In genomic region chr7:157139142-157140117, GRCh38 we compare ENCODE assay signal across 8 cellular contexts. TPM values are rescaled to one million over a fixed set of nuclear protein-coding genes. Genes with fewer than 3 reads are reported as not detected.
A peak's percentile ranks its signal among the peaks of the same experiment; 100 is the strongest.
DNase-seq lines count a peak whose midpoint lies in the region; TF ChIP-seq lines count a peak whose summit lies in the region.

No MANE protein-coding gene starts in this region.

- peaks cover 2% of the 10 kb centered on the region for H3K9me3 Mint-ChIP-seq in glutamatergic neuron (ENCODE audit: unreplicated experiment)

- H3K4me3 Mint-ChIP-seq in glutamatergic neuron (ENCODE audit: unreplicated experiment) = peak overlapping the region; percentile 88

- H3K27ac Mint-ChIP-seq in glutamatergic neuron (ENCODE audit: unreplicated experiment) = peak overlapping the region; percentile 48

- H3K36me3 Mint-ChIP-seq in glutamatergic neuron (ENCODE audit: unreplicated experiment) = peaks cover 8% of the 10 kb centered on the region

- no peaks in the 10 kb centered on the region for H3K27me3 Mint-ChIP-seq in glutamatergic neuron (ENCODE audit: unreplicated experiment)

- H3K4me1 Mint-ChIP-seq in glutamatergic neuron (ENCODE audit: low read depth, unreplicated experiment) = peaks cover 13% of the 10 kb centered on the region

- DNase-seq in HFF-Myc (ENCODE audit: extremely low read depth, low read depth) = no peak
- peak; percentile 27 for DNase-seq in NCI-H2227 treated with DMSO at 0.1 percent for 48 hours (lab: John Stamatoyannopoulos, UW)
- peak; percentile 62 for DNase-seq in activated gamma-delta T cell treated with Interleukin-2 at 50 U/mL for 16 hours
- peak; percentile 50 for DNase-seq in glutamatergic neuron
- DNase-seq in putamen (ENCODE audit: low spot score) = peak; percentile 12
- no peak for DNase-seq in NCI-H1092 treated with DMSO at 0.1 percent for 48 hours (lab: John Stamatoyannopoulos, UW)
- no peak for DNase-seq in KG1 (lab: John Stamatoyannopoulos, UW)

- TF ChIP-seq CTCF in GM12875 (IDR thresholded peaks at IDR 0.05; ENCODE audit: borderline replicate concordance, insufficient read depth, low read depth, low read length) = no peak
- no peak for TF ChIP-seq CTCF in HFF-Myc (IDR thresholded peaks at IDR 0.05; ENCODE audit: low read depth, low read length, missing control alignments)
- no peak for TF ChIP-seq CTCF in glutamatergic neuron (IDR thresholded peaks at IDR 0.05; ENCODE audit: partially characterized antibody, unreplicated experiment)

- H3K4me3 ChIP-seq in GM12875 (ENCODE audit: low read depth, low read length) = peak overlapping the region; percentile 74
- H3K4me3 ChIP-seq in HFF-Myc (replicated peaks; ENCODE audit: low read depth, low read length) = peak overlapping the region; percentile 87

RNA-seq across cellular contexts. Expression of gene UBE3C, which starts 0.7 kb away (rescaled TPM):
- 52.5 TPM for total RNA-seq in glutamatergic neuron (ENCODE audit: unreplicated experiment)

Comparison
In these comparisons a context has a peak if more than half of its experiments do, and no peak if none do; other contexts are left out.
1. DNase-seq: peak in NCI-H2227 treated with DMSO at 0.1 percent for 48 hours (single experiment), activated gamma-delta T cell treated with Interleukin-2 at 50 U/mL for 16 hours (single experiment), glutamatergic neuron (single experiment) and putamen (single experiment); none in HFF-Myc (single experiment), NCI-H1092 treated with DMSO at 0.1 percent for 48 hours (single experiment) and KG1 (single experiment).